In the genomic region with DNA sequence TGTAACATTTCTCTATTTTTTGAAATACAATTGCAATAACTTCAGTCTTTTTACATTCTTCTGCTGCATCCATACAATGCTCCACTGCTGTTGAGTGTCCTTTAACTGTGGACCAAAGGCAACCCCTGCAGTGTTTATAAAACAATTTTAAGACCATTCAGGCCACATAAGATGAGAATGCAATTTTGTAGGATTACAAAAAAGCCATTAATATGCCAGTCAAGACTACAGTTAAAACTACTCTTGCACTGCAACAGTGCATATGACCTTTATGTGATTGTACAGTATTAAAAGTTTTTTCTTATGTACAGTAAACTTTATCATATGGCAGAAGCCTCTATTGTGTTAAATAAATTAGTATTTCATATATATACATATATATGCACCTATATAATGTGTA, we compare ENCODE assay signal across 33 cellular contexts. TPM values are rescaled to one million over a fixed set of nuclear protein-coding genes. Genes with fewer than 3 reads are reported as not detected.
"Had no signal": no experiment of that assay in that cellular context is flagged by ENCODE, and none has a peak within 500 bp of the region (broad histone marks: within the 10 kb centered on the region; RNA-seq: fewer than 3 reads in every experiment).

No MANE protein-coding gene starts in this region.

- H3K4me3 Mint-ChIP-seq: T-cell had no signal

- H3K27ac Mint-ChIP-seq: T-cell had no signal

- H3K4me1 Mint-ChIP-seq: T-cell had no signal

- ATAC-seq: Right ventricle myocardium inferior, T-cell had no signal

- DNase-seq: Kasumi-1, MG63, NCI-H1048, NCI-H1092 treated with DMSO at 0.1 percent for 48 hours, NCI-H1105 treated with DMSO at 0.1 percent for 48 hours, NCI-H1436, NCI-H146, NCI-H1694, NCI-H187, NCI-H1930, NCI-H2029 treated with DMSO at 0.1 percent for 48 hours, NCI-H2171 treated with DMSO at 0.1 percent for 48 hours, NCI-H345, NCI-H446, NCI-H510A treated with DMSO at 0.1 percent for 48 hours, NCI-H524 treated with DMSO at 0.1 percent for 48 hours, NCI-H526 treated with DMSO at 0.1 percent for 48 hours, NCI-H748 treated with DMSO at 0.1 percent for 48 hours, NCI-H82, PC-9, SHP77, SIG-M5, T-cell had no signal

- H3K27ac ChIP-seq: PC-9, RWPE1, SJCRH30, SK-N-MC had no signal

- H3K27me3 ChIP-seq: MG63, SJCRH30 had no signal

- H3K36me3 Mint-ChIP-seq: T-cell had no signal

- H3K27me3 Mint-ChIP-seq: T-cell had no signal

- H3K4me3 ChIP-seq: MG63, PC-9, SJCRH30, SK-N-MC had no signal

- H3K9me3 ChIP-seq: MG63, SJCRH30 had no signal

- H3K36me3 ChIP-seq: MG63, SJCRH30 had no signal

- H2AFZ ChIP-seq: PC-9 had no signal

RNA-seq across cellular contexts. Expression of a gene that starts 55.7 kb away (rescaled TPM):
- total RNA-seq: M059J; NCI-H460; OCI-LY7; PC-9; Right ventricle myocardium inferior; RPMI7951; SJCRH30; SK-MEL-5; T-cell; T-helper 1 cell treated with Interleukin-12 subunit alpha and Interleukin-12 subunit beta and Interleukin-4 antibody, amounts not matched to agents 30 ng/mL and 1 ng/mL, for 36 hours had no signal
